ENCODE assay signal across 20 cellular contexts in the genomic region with DNA sequence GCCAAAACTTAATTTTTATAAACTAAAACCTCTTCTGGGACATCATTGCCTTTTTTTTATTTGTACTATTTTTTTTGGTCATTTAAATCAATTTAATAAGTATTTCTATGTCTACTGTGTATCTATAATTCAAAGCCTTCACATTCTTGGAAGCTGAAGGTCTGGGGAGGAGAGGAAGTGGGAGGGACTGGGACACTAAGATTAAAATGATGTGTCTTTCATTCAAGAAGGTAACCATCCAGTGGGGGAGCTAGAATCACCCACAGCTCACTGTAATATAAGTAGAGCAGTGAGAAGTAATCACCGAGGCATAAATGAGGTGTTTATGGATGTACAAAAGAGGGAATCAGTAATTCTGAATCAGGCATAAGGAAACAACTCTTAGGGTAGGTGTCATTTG. TPM values are rescaled to one million over a fixed set of nuclear protein-coding genes. Genes with fewer than 3 reads are reported as not detected.
"Had no signal": no experiment of that assay in that cellular context is flagged by ENCODE, and none has a peak within 500 bp of the region (broad histone marks: within the 10 kb centered on the region; RNA-seq: fewer than 3 reads in every experiment).

No MANE protein-coding gene starts in this region.

- DNase-seq: activated CD4-positive, alpha-beta T cell treated with anti-CD3 and anti-CD28 coated beads for 48 hours; activated CD4-positive, alpha-beta T cell treated with anti-CD3 and anti-CD28 coated beads, Interleukin-2, amount 50 U/mL, for 48 hours; activated CD8-positive, alpha-beta memory T cell treated with anti-CD3 and anti-CD28 coated beads for 24 hours; activated gamma-delta T cell treated with Interleukin-2 at 50 U/mL for 16 hours; activated naive CD8-positive, alpha-beta T cell treated with anti-CD3 and anti-CD28 coated beads, Interleukin-2, amount 50 U/mL, for 24 hours; activated T-cell treated with anti-CD3 and anti-CD28 coated beads, Interleukin-2, amount 50 U/mL, for 1 hour; amygdala; central memory CD4-positive, alpha-beta T cell; hippocampal formation; left cardiac atrium; naive B cell; nucleus accumbens; psoas muscle; sigmoid colon; small intestine; stimulated activated CD4-positive, alpha-beta T cell treated with anti-CD3 and anti-CD28 coated beads, Interleukin-4, amount 100 ng/mL, for 24 hours; T-helper 2 cell; trophoblast cell had no signal

RNA-seq across cellular contexts. Expression of a gene that starts 52.9 kb away (rescaled TPM):
- total RNA-seq: endothelial cell of umbilical vein, neural crest cell had no signal
